Comparison of ENCODE assay signal across 8 cellular contexts in the genomic region with DNA sequence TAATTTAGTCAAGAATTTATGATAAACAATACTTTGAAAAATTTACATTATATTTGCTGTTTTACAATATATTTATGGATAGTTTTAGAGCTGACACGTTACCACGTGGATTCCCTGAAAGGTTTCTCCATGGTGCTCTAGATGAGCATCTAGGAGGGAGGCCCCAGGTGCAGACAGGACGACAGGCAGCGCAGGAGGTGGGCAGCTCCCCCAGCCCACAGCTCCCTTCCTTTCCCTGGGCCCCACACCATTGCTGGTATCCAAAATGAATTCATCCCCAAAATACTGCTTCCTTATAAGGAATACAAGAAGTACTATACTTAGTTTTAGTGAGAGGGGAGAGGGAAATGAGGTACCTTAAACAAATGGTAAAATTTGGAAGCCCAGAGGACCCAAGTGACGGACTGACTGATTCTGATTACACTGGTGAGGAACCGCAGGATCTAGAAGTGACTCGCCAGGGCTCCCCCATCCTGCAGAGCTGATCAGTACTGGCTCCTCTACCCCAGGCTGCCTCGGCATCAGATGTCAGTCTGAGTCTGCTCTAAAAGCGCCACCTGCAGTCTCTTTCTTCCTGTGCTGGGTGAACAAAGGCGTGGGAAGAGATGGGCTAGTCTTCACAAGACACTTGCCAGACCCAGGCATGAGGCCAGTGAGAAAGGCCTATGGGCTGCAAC.
A peak's percentile ranks its signal among the peaks of the same experiment; 100 is the strongest.
DNase-seq lines count a peak whose midpoint lies in the region; ATAC-seq and TF ChIP-seq lines count a peak whose summit lies in the region.

No MANE protein-coding gene starts in this region.

- ATAC-seq in GM19035 (IDR thresholded peaks at IDR 0.05; ENCODE audit: unreplicated experiment): peak; percentile 94
- ATAC-seq in HG03159 (IDR thresholded peaks at IDR 0.05; ENCODE audit: unreplicated experiment): peak; percentile 81
- peak; percentile 87 for ATAC-seq in activated CD8-positive, alpha-beta memory T cell treated with anti-CD3 and anti-CD28 coated beads, Interleukin-2, amount 10 ng/mL, durations not matched to agents 7 days and 5 days

- H3K4me3 Mint-ChIP-seq in activated CD8-positive, alpha-beta memory T cell treated with anti-CD3 and anti-CD28 coated beads, Interleukin-2, amount 10 ng/mL, durations not matched to agents 7 days and 5 days: no peak overlapping the region

- TF ChIP-seq CTCF in AG10803 (conservative IDR thresholded peaks at IDR 0.05; ENCODE audit: low read length) (no peak; the same call in 1 of the 2 replicates), fibroblast of villous mesenchyme (IDR thresholded peaks at IDR 0.05; ENCODE audit: insufficient read depth, low read depth, low read length) (no peak)

- H3K4me3 ChIP-seq in AG10803 (ENCODE audit: low read length): no peak overlapping the region
- no peak overlapping the region for H3K4me3 ChIP-seq in fibroblast of villous mesenchyme (ENCODE audit: low read depth, low read length)

- H3K36me3 Mint-ChIP-seq in activated CD8-positive, alpha-beta memory T cell treated with anti-CD3 and anti-CD28 coated beads, Interleukin-2, amount 10 ng/mL, durations not matched to agents 7 days and 5 days: no peaks in the 10 kb centered on the region

- peaks cover 15% of the 10 kb centered on the region for H3K4me1 Mint-ChIP-seq in activated CD8-positive, alpha-beta memory T cell treated with anti-CD3 and anti-CD28 coated beads, Interleukin-2, amount 10 ng/mL, durations not matched to agents 7 days and 5 days

- CTCF ChIA-PET in activated CD8-positive, alpha-beta memory T cell treated with anti-CD3 and anti-CD28 coated beads, Interleukin-2, amount 10 ng/mL, durations not matched to agents 7 days and 5 days (lab: Charles Lee): interaction anchor here (0.7 to 4.3 kb wide), 12 partner anchors 9 to 126 kb away, joined by 3 to 33 read pairs (median 5); no protein-coding TSS in a partner anchor

- H3K27me3 Mint-ChIP-seq in activated CD8-positive, alpha-beta memory T cell treated with anti-CD3 and anti-CD28 coated beads, Interleukin-2, amount 10 ng/mL, durations not matched to agents 7 days and 5 days: no peaks in the 10 kb centered on the region

- H3K9me3 Mint-ChIP-seq in activated CD8-positive, alpha-beta memory T cell treated with anti-CD3 and anti-CD28 coated beads, Interleukin-2, amount 10 ng/mL, durations not matched to agents 7 days and 5 days (ENCODE audit: low read depth): no peaks in the 10 kb centered on the region

- DNase-seq in AG10803 (ENCODE audit: low read depth): peak; percentile 8
- peak; percentile 83 for DNase-seq in NCI-H510A treated with DMSO at 0.1 percent for 48 hours (lab: John Stamatoyannopoulos, UW)
- DNase-seq in activated CD8-positive, alpha-beta memory T cell treated with anti-CD3 and anti-CD28 coated beads, Interleukin-2, amount 10 ng/mL, durations not matched to agents 7 days and 5 days: peak; percentile 89
- peak; percentile 27 for DNase-seq in fibroblast of villous mesenchyme (ENCODE audit: low read depth)
- DNase-seq in stimulated activated CD4-positive, alpha-beta T cell treated with anti-CD3 and anti-CD28 coated beads, Interleukin-4, amount 100 ng/mL, for 1 hour: peak; percentile 53
- no peak for DNase-seq in cerebellar nuclear complex (lab: John Stamatoyannopoulos, UW)

- no peak overlapping the region for H3K27ac Mint-ChIP-seq in activated CD8-positive, alpha-beta memory T cell treated with anti-CD3 and anti-CD28 coated beads, Interleukin-2, amount 10 ng/mL, durations not matched to agents 7 days and 5 days

Comparison
In these comparisons a context has a peak if more than half of its experiments do, and no peak if none do; other contexts are left out.
1. DNase-seq: peak in AG10803 (single experiment), NCI-H510A treated with DMSO at 0.1 percent for 48 hours (single experiment), activated CD8-positive, alpha-beta memory T cell treated with anti-CD3 and anti-CD28 coated beads, Interleukin-2, amount 10 ng/mL, durations not matched to agents 7 days and 5 days (single experiment), fibroblast of villous mesenchyme (single experiment) and stimulated activated CD4-positive, alpha-beta T cell treated with anti-CD3 and anti-CD28 coated beads, Interleukin-4, amount 100 ng/mL, for 1 hour (single experiment); none in cerebellar nuclear complex (0 of 2).
2. Peak in every context shown above with its lines, with median percentiles within 50 percentile points of each other: ATAC-seq.